ENCODE assay signal across 38 cellular contexts in genomic region chr15:57895291-57895690, GRCh38.
"Had no signal": no experiment of that assay in that cellular context is flagged by ENCODE, and none has a peak within 500 bp of the region (broad histone marks: within the 10 kb centered on the region; RNA-seq: fewer than 3 reads in every experiment).

No MANE protein-coding gene starts in this region.

- H3K9me3 Mint-ChIP-seq: activated naive CD4-positive, alpha-beta T cell treated with anti-CD3 and anti-CD28 coated beads for 36 hours; activated naive CD4-positive, alpha-beta T cell treated with anti-CD3 and anti-CD28 coated beads, Interleukin-2, amount 10 ng/mL, durations not matched to agents 7 days and 5 days; activated naive CD4-positive, alpha-beta T cell treated with anti-CD3 and anti-CD28 coated beads, Interleukin-2, amount 50 U/mL, for 24 hours; activated naive CD8-positive, alpha-beta T cell treated with anti-CD3 and anti-CD28 coated beads for 36 hours; activated naive CD8-positive, alpha-beta T cell treated with anti-CD3 and anti-CD28 coated beads, Interleukin-2, amount 50 U/mL, for 24 hours; activated T-cell treated with anti-CD3 and anti-CD28 coated beads, Interleukin-2, amount 50 U/mL, for 24 hours; activated T-cell treated with anti-CD3 and anti-CD28 coated beads, Interleukin-2, amount 50 U/mL, for 4 hours; activated T-cell treated with anti-CD3 and anti-CD28 coated beads, Interleukin-2, amount 50 U/mL, for 72 hours; activated T-helper 1 cell treated with anti-CD3 and anti-CD28 coated beads, Interleukin-12 subunit alpha, Interleukin-12 subunit beta, Interleukin-2, Interleukin-4 antibody, amounts not matched to agents 30 ng/mL and 10 ng/mL and 1 ng/mL, durations not matched to agents 14 hours and 24 hours and 36 hours; activated T-helper 17 cell treated with anti-CD3 and anti-CD28 coated beads, Interleukin-2, amount 50 U/mL, for 72 hours; activated T-helper 2 cell treated with anti-CD3 and anti-CD28 coated beads, Interferon-gamma antibody, Interleukin-2, Interleukin-4, amounts not matched to agents 10 μg/mL and 5 μg/mL and 100 μg/mL, durations not matched to agents 14 hours and 24 hours and 36 hours; central memory CD8-positive, alpha-beta T cell had no signal

- H3K27ac ChIP-seq: adrenal gland, ascending aorta, body of pancreas, brain microvascular endothelial cell, breast epithelium, cardiac muscle cell had no signal

- H3K27ac Mint-ChIP-seq: activated naive CD4-positive, alpha-beta T cell treated with anti-CD3 and anti-CD28 coated beads for 36 hours; activated naive CD4-positive, alpha-beta T cell treated with anti-CD3 and anti-CD28 coated beads, Interleukin-2, amount 10 ng/mL, durations not matched to agents 7 days and 5 days; activated naive CD4-positive, alpha-beta T cell treated with anti-CD3 and anti-CD28 coated beads, Interleukin-2, amount 50 U/mL, for 24 hours; activated naive CD4-positive, alpha-beta T cell treated with anti-CD3 and anti-CD28 coated beads, Interleukin-2, amount 50 U/mL, for 72 hours; activated naive CD8-positive, alpha-beta T cell; activated naive CD8-positive, alpha-beta T cell treated with anti-CD3 and anti-CD28 coated beads for 36 hours; activated naive CD8-positive, alpha-beta T cell treated with anti-CD3 and anti-CD28 coated beads, Interleukin-2, amount 10 ng/mL, durations not matched to agents 7 days and 5 days; activated naive CD8-positive, alpha-beta T cell treated with anti-CD3 and anti-CD28 coated beads, Interleukin-2, amount 50 U/mL, for 24 hours; activated T-cell treated with anti-CD3 and anti-CD28 coated beads, Interleukin-2, amount 50 U/mL, for 24 hours; activated T-cell treated with anti-CD3 and anti-CD28 coated beads, Interleukin-2, amount 50 U/mL, for 72 hours; activated T-helper 1 cell treated with anti-CD3 and anti-CD28 coated beads, Interleukin-12 subunit alpha, Interleukin-12 subunit beta, Interleukin-2, Interleukin-4 antibody, amounts not matched to agents 30 ng/mL and 10 ng/mL and 1 ng/mL, durations not matched to agents 14 hours and 24 hours and 36 hours; activated T-helper 17 cell treated with anti-CD3 and anti-CD28 coated beads, Interleukin-2, amount 50 U/mL, for 72 hours; activated T-helper 2 cell treated with anti-CD3 and anti-CD28 coated beads, Interferon-gamma antibody, Interleukin-2, Interleukin-4, amounts not matched to agents 10 μg/mL and 5 μg/mL and 100 μg/mL, durations not matched to agents 14 hours and 24 hours and 36 hours; brain had no signal

- H3K4me3 Mint-ChIP-seq: activated naive CD4-positive, alpha-beta T cell treated with anti-CD3 and anti-CD28 coated beads for 36 hours; activated naive CD4-positive, alpha-beta T cell treated with anti-CD3 and anti-CD28 coated beads, Interleukin-2, amount 10 ng/mL, durations not matched to agents 7 days and 5 days; activated naive CD4-positive, alpha-beta T cell treated with anti-CD3 and anti-CD28 coated beads, Interleukin-2, amount 50 U/mL, for 24 hours; activated naive CD8-positive, alpha-beta T cell; activated naive CD8-positive, alpha-beta T cell treated with anti-CD3 and anti-CD28 coated beads for 36 hours; activated naive CD8-positive, alpha-beta T cell treated with anti-CD3 and anti-CD28 coated beads, Interleukin-2, amount 10 ng/mL, durations not matched to agents 7 days and 5 days; activated naive CD8-positive, alpha-beta T cell treated with anti-CD3 and anti-CD28 coated beads, Interleukin-2, amount 50 U/mL, for 24 hours; activated T-cell treated with anti-CD3 and anti-CD28 coated beads, Interleukin-2, amount 50 U/mL, for 24 hours; activated T-cell treated with anti-CD3 and anti-CD28 coated beads, Interleukin-2, amount 50 U/mL, for 4 hours; activated T-cell treated with anti-CD3 and anti-CD28 coated beads, Interleukin-2, amount 50 U/mL, for 72 hours; activated T-helper 1 cell treated with anti-CD3 and anti-CD28 coated beads, Interleukin-12 subunit alpha, Interleukin-12 subunit beta, Interleukin-2, Interleukin-4 antibody, amounts not matched to agents 30 ng/mL and 10 ng/mL and 1 ng/mL, durations not matched to agents 14 hours and 24 hours and 36 hours; activated T-helper 17 cell treated with anti-CD3 and anti-CD28 coated beads, Interleukin-2, amount 50 U/mL, for 72 hours; brain; central memory CD8-positive, alpha-beta T cell had no signal

- H3K9me3 ChIP-seq: adrenal gland, ascending aorta, body of pancreas had no signal

- H3K36me3 ChIP-seq: adrenal gland, ascending aorta, brain microvascular endothelial cell, breast epithelium, cardiac muscle cell had no signal

- H3K4me1 Mint-ChIP-seq: activated naive CD4-positive, alpha-beta T cell treated with anti-CD3 and anti-CD28 coated beads, Interleukin-2, amount 10 ng/mL, durations not matched to agents 7 days and 5 days; activated naive CD4-positive, alpha-beta T cell treated with anti-CD3 and anti-CD28 coated beads, Interleukin-2, amount 50 U/mL, for 24 hours; activated naive CD8-positive, alpha-beta T cell treated with anti-CD3 and anti-CD28 coated beads for 36 hours; activated naive CD8-positive, alpha-beta T cell treated with anti-CD3 and anti-CD28 coated beads, Interleukin-2, amount 10 ng/mL, durations not matched to agents 7 days and 5 days; activated naive CD8-positive, alpha-beta T cell treated with anti-CD3 and anti-CD28 coated beads, Interleukin-2, amount 50 U/mL, for 24 hours; activated T-helper 17 cell treated with anti-CD3 and anti-CD28 coated beads, Interleukin-2, amount 50 U/mL, for 72 hours; brain; central memory CD8-positive, alpha-beta T cell had no signal

- H3K27me3 ChIP-seq: adrenal gland, ascending aorta, body of pancreas, brain microvascular endothelial cell, breast epithelium, cardiac muscle cell had no signal

- H3K4me3 ChIP-seq: adrenal gland, ascending aorta, body of pancreas, breast epithelium, cardiac muscle cell had no signal

- H3K4me1 ChIP-seq: adrenal gland, ascending aorta, body of pancreas, breast epithelium had no signal

- ATAC-seq: activated naive CD4-positive, alpha-beta T cell treated with anti-CD3 and anti-CD28 coated beads, Interleukin-2, amount 50 U/mL, for 72 hours; activated naive CD8-positive, alpha-beta T cell treated with anti-CD3 and anti-CD28 coated beads, Interleukin-2, amount 50 U/mL, for 24 hours; activated T-cell treated with anti-CD3 and anti-CD28 coated beads, Interleukin-2, amount 50 U/mL, for 4 hours; activated T-cell treated with anti-CD3 and anti-CD28 coated beads, Interleukin-2, amount 50 U/mL, for 72 hours; activated T-helper 17 cell treated with anti-CD3 and anti-CD28 coated beads, Interleukin-2, amount 50 U/mL, for 72 hours; body of pancreas had no signal

- H3K36me3 Mint-ChIP-seq: activated naive CD4-positive, alpha-beta T cell treated with anti-CD3 and anti-CD28 coated beads, Interleukin-2, amount 10 ng/mL, durations not matched to agents 7 days and 5 days; activated naive CD4-positive, alpha-beta T cell treated with anti-CD3 and anti-CD28 coated beads, Interleukin-2, amount 50 U/mL, for 24 hours; activated naive CD4-positive, alpha-beta T cell treated with anti-CD3 and anti-CD28 coated beads, Interleukin-2, amount 50 U/mL, for 72 hours; activated naive CD8-positive, alpha-beta T cell; activated naive CD8-positive, alpha-beta T cell treated with anti-CD3 and anti-CD28 coated beads for 36 hours; activated naive CD8-positive, alpha-beta T cell treated with anti-CD3 and anti-CD28 coated beads, Interleukin-2, amount 10 ng/mL, durations not matched to agents 7 days and 5 days; brain had no signal

- DNase-seq: activated effector memory CD4-positive, alpha-beta T cell treated with anti-CD3 and anti-CD28 coated beads, Interleukin-2, amount 50 U/mL, for 16 hours; activated effector memory CD4-positive, alpha-beta T cell treated with Interleukin-2 at 50 U/mL for 16 hours; activated gamma-delta T cell; activated gamma-delta T cell treated with Interleukin-2 at 50 U/mL for 16 hours; activated naive CD4-positive, alpha-beta T cell; activated naive CD4-positive, alpha-beta T cell treated with anti-CD3 and anti-CD28 coated beads for 36 hours; activated naive CD4-positive, alpha-beta T cell treated with anti-CD3 and anti-CD28 coated beads, Interleukin-2, amount 10 ng/mL, durations not matched to agents 7 days and 5 days; activated naive CD4-positive, alpha-beta T cell treated with anti-CD3 and anti-CD28 coated beads, Interleukin-2, amount 50 U/mL, for 16 hours; activated naive CD4-positive, alpha-beta T cell treated with Interleukin-2 at 50 U/mL for 16 hours; activated naive CD8-positive, alpha-beta T cell treated with anti-CD3 and anti-CD28 coated beads for 36 hours; activated naive CD8-positive, alpha-beta T cell treated with anti-CD3 and anti-CD28 coated beads, Interleukin-2, amount 10 ng/mL, durations not matched to agents 7 days and 5 days; activated naive CD8-positive, alpha-beta T cell treated with anti-CD3 and anti-CD28 coated beads, Interleukin-2, amount 50 U/mL, for 24 hours; activated T-cell treated with anti-CD3 and anti-CD28 coated beads, Interleukin-2, amount 50 U/mL, for 1 hour; activated T-cell treated with anti-CD3 and anti-CD28 coated beads, Interleukin-2, amount 50 U/mL, for 24 hours; activated T-cell treated with anti-CD3 and anti-CD28 coated beads, Interleukin-2, amount 50 U/mL, for 4 hours; activated T-cell treated with anti-CD3 and anti-CD28 coated beads, Interleukin-2, amount 50 U/mL, for 48 hours; activated T-cell treated with anti-CD3 and anti-CD28 coated beads, Interleukin-2, amount 50 U/mL, for 72 hours; adrenal gland; amniotic stem cell; amygdala; anterior cingulate cortex; aorta; body of pancreas; brain microvascular endothelial cell; caudate nucleus; central memory CD4-positive, alpha-beta T cell; cerebellar nuclear complex had no signal
